28 cellular contexts compared by ENCODE assay signal in the genomic region with DNA sequence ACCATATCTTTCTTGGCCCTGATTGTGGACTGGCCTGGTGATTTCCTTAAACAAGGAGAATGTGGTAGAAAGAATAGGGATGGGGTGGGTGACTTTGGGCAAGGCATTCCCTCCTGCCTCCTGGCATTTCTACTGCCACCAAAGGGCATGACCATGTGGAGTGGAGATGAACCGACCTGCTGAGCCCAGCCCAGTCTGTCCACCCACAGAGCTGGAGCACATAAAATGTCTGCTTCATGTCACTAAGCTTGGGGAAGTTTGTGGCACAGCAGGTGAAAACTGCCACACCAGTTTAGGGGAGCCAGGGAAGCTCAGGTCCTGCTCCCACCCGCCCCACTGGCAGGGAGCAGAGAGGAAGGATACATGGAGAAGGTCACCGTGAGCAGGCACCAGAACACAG. TPM values are rescaled to one million over a fixed set of nuclear protein-coding genes. Genes with fewer than 3 reads are reported as not detected.
"Had no signal": no experiment of that assay in that cellular context is flagged by ENCODE, and none has a peak within 500 bp of the region (broad histone marks: within the 10 kb centered on the region; RNA-seq: fewer than 3 reads in every experiment).

No MANE protein-coding gene starts in this region.

- H3K27me3 ChIP-seq: dorsolateral prefrontal cortex, foreskin keratinocyte, gastroesophageal sphincter, heart left ventricle, hepatocyte, ovary, suprapubic skin, transverse colon, upper lobe of right lung, uterus had no signal

- H3K4me1 Mint-ChIP-seq: nephron had no signal

- H3K27ac ChIP-seq: dorsolateral prefrontal cortex, epithelial cell of prostate, foreskin keratinocyte, gastroesophageal sphincter, heart left ventricle, hepatocyte, ovary, psoas muscle, suprapubic skin, transverse colon, upper lobe of right lung, uterus had no signal

- FAIRE-seq: colon, kidney, small intestine had no signal

- H3K9me3 ChIP-seq: suprapubic skin had no signal

- H3K36me3 ChIP-seq: ovary, transverse colon, upper lobe of right lung, uterus had no signal

- DNase-seq: dorsolateral prefrontal cortex; effector CD4-positive, alpha-beta T cell; foreskin keratinocyte; heart left ventricle; occipital lobe; ovary; posterior cingulate gyrus; psoas muscle; right cardiac atrium; small intestine; stimulated activated CD4-positive, alpha-beta T cell treated with anti-CD3 and anti-CD28 coated beads, Interleukin-15, amount 100 ng/mL, for 24 hours; stimulated activated CD4-positive, alpha-beta T cell treated with anti-CD3 and anti-CD28 coated beads, Interleukin-2, amount 100 ng/mL, for 48 hours; stimulated activated naive B cell treated with anti-CD40 and anti-IgM and Interleukin-4, amounts not matched to agents 10 μg/mL and 1 μg/mL and 100 μg/mL, for 72 hours; transverse colon; upper lobe of right lung; uterus had no signal

- H3K27ac Mint-ChIP-seq: memory B cell; nephron; stimulated activated naive B cell treated with anti-CD40 and anti-IgM and Interleukin-4, amounts not matched to agents 10 μg/mL and 1 μg/mL and 100 μg/mL, for 72 hours; stimulated activated naive CD8-positive, alpha-beta T cell treated with anti-CD3 and anti-CD28 coated beads, Interleukin-15, Interleukin-2, amounts not matched to agents 100 ng/mL and 50 ng/mL, for 24 hours had no signal

- H3K4me2 ChIP-seq: hepatocyte had no signal

- H3K4me1 ChIP-seq: foreskin keratinocyte, upper lobe of right lung, uterus had no signal

- H3K4me3 ChIP-seq: dorsolateral prefrontal cortex, gastroesophageal sphincter, heart left ventricle, hepatocyte, lung, ovary, psoas muscle, suprapubic skin, transverse colon, upper lobe of right lung, uterus had no signal

- ATAC-seq: esophagus mucosa; foreskin keratinocyte; gastroesophageal sphincter; heart left ventricle; left lobe of liver; psoas muscle; right cardiac atrium; stimulated activated naive B cell treated with anti-CD40 and anti-IgM and Interleukin-4, amounts not matched to agents 10 μg/mL and 1 μg/mL and 100 μg/mL, for 72 hours; upper lobe of right lung had no signal

- H3K27me3 Mint-ChIP-seq: memory B cell; stimulated activated naive B cell treated with anti-CD40 and anti-IgM and Interleukin-4, amounts not matched to agents 10 μg/mL and 1 μg/mL and 100 μg/mL, for 72 hours; stimulated activated naive CD8-positive, alpha-beta T cell treated with anti-CD3 and anti-CD28 coated beads, Interleukin-15, Interleukin-2, amounts not matched to agents 100 ng/mL and 50 ng/mL, for 24 hours had no signal

- H3K4me3 Mint-ChIP-seq: memory B cell; nephron; stimulated activated naive B cell treated with anti-CD40 and anti-IgM and Interleukin-4, amounts not matched to agents 10 μg/mL and 1 μg/mL and 100 μg/mL, for 72 hours; stimulated activated naive CD8-positive, alpha-beta T cell treated with anti-CD3 and anti-CD28 coated beads, Interleukin-15, Interleukin-2, amounts not matched to agents 100 ng/mL and 50 ng/mL, for 24 hours had no signal

- H2AFZ ChIP-seq: hepatocyte had no signal

RNA-seq across cellular contexts. Expression of a gene that starts 38.1 kb away (rescaled TPM):
- total RNA-seq: gastroesophageal sphincter, occipital lobe had no signal
